1 cellular context compared by ENCODE assay signal in genomic region chr14:23281247-23281646, GRCh38.
A peak's percentile ranks its signal among the peaks of the same experiment; 100 is the strongest.
TF ChIP-seq lines count a peak whose summit lies in the region.

No MANE protein-coding gene starts in this region.

TF ChIP-seq in HepG2, 621 proteins besides CTCF, POLR2A, EP300 and RAD21:
- TF ChIP-seq RAD51 (IDR thresholded peaks at IDR 0.05; ENCODE audit: borderline replicate concordance) (no peak), SIX1 (CRISPR knock-in tag; IDR thresholded peaks at IDR 0.05; ENCODE audit: borderline replicate concordance) (no peak), RFXANK (CRISPR knock-in tag; IDR thresholded peaks at IDR 0.05) (no peak), ZNF30 (CRISPR knock-in tag; IDR thresholded peaks at IDR 0.05) (peak; percentile 41; the same call in 1 of the 2 replicates), ADNP (CRISPR knock-in tag; IDR thresholded peaks at IDR 0.05) (no peak), ZNF660 (CRISPR knock-in tag; IDR thresholded peaks at IDR 0.05; ENCODE audit: borderline replicate concordance, low read depth) (no peak), ZNF781 (CRISPR knock-in tag; IDR thresholded peaks at IDR 0.05; ENCODE audit: borderline replicate concordance, not compliant biosample characterization) (no peak), ZNF10 (CRISPR knock-in tag; IDR thresholded peaks at IDR 0.05; ENCODE audit: borderline replicate concordance, low read depth) (no peak), GLMP (CRISPR knock-in tag; IDR thresholded peaks at IDR 0.05; ENCODE audit: borderline replicate concordance) (no peak), STAT5B (CRISPR knock-in tag; IDR thresholded peaks at IDR 0.05) (no peak), SAFB2 (CRISPR knock-in tag; IDR thresholded peaks at IDR 0.05; ENCODE audit: borderline replicate concordance, low read depth) (no peak), ZNF234 (CRISPR knock-in tag; conservative IDR thresholded peaks at IDR 0.05) (no peak), RBM22 (optimal IDR thresholded peaks at IDR 0.05; ENCODE audit: low read length) (peak; percentile 42), KLF6 (CRISPR knock-in tag; IDR thresholded peaks at IDR 0.05) (no peak), ZBTB10 (CRISPR knock-in tag; IDR thresholded peaks at IDR 0.05; ENCODE audit: borderline replicate concordance) (no peak), LRRFIP1 (CRISPR knock-in tag; conservative IDR thresholded peaks at IDR 0.05) (0 out of 2 replicates have a peak, but pooled peaks have one; percentile 24)
TF ChIP-seq in HepG2: peak in this region for 3.
